ENCODE assay signal across 9 cellular contexts in the genomic region with DNA sequence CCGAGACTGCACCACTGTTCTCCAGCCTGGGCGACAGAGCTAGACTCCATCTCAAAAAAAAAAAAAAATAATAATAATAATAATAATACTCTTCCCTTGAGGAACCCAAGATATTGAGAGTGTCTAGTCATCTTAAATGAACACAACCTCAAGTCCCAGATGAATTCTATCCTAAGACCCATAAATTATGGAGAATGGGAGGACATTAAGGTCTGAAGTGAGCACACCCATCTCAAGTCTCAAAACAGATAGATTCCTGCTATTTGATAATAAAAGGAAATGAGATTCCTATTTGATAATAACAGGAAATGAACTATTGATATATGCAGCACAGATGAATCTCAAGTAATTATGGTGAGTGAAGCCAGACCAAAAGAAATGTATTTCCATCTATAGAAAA.
DNase-seq lines count a peak whose midpoint lies in the region; TF ChIP-seq lines count a peak whose summit lies in the region.
"Had no signal": no experiment of that assay in that cellular context is flagged by ENCODE, and none has a peak within 500 bp of the region (broad histone marks: within the 10 kb centered on the region; RNA-seq: fewer than 3 reads in every experiment).

No MANE protein-coding gene starts in this region.

- H3K4me3 ChIP-seq in BLaER1 treated with 17β-estradiol and CSF1 and Interleukin-3, amounts not matched to agents 10 nM and 100 nM = peak overlapping the region in 3 of 10 experiments; percentile 3 to 26 (median 6); a peak in 3 of 20 replicates
- H3K4me3 ChIP-seq in Loucy (ENCODE audit: low read length, poor library complexity, severe bottlenecking) (no peak overlapping the region), brain microvascular endothelial cell (ENCODE audit: low read depth, low read length) (no peak overlapping the region)

- peak overlapping the region in 10 of 11 experiments; percentile 0 to 83 (median 74); a peak in 13 of 22 replicates for H3K9ac ChIP-seq in BLaER1 treated with 17β-estradiol and CSF1 and Interleukin-3, amounts not matched to agents 10 nM and 100 nM
- H3K9ac ChIP-seq in Loucy (ENCODE audit: low read depth, low read length, poor library complexity, severe bottlenecking) = no peak overlapping the region

- H3K36me3 ChIP-seq in BLaER1 treated with 17β-estradiol and CSF1 and Interleukin-3, amounts not matched to agents 10 nM and 100 nM = peaks cover 0 to 36% (median 19%) of the 10 kb centered on the region in 11 experiments; a peak in 19 of 22 replicates
- H3K36me3 ChIP-seq in Loucy (ENCODE audit: insufficient read depth, low read length) = peaks cover 4% of the 10 kb centered on the region
- H3K36me3 ChIP-seq in brain microvascular endothelial cell (replicated peaks) = peaks cover 5% of the 10 kb centered on the region

- peaks cover 95% of the 10 kb centered on the region for H3K79me2 ChIP-seq in Loucy (ENCODE audit: insufficient read depth, low read length)

- peaks cover 36 to 98% (median 59%) of the 10 kb centered on the region in 11 experiments for H4K20me1 ChIP-seq in BLaER1 treated with 17β-estradiol and CSF1 and Interleukin-3, amounts not matched to agents 10 nM and 100 nM
- H4K20me1 ChIP-seq in Loucy (ENCODE audit: insufficient read depth, low read length, poor library complexity, severe bottlenecking) = peaks cover 54% of the 10 kb centered on the region

- H3K4me2 ChIP-seq in BLaER1 treated with 17β-estradiol and CSF1 and Interleukin-3, amounts not matched to agents 10 nM and 100 nM = peak overlapping the region; percentile 72 to 100 (median 96)
- H3K4me2 ChIP-seq in Loucy (ENCODE audit: low read depth, low read length, poor library complexity, severe bottlenecking) = peak overlapping the region; percentile 29

- no peaks in the 10 kb centered on the region for H3K9me2 ChIP-seq in Loucy (replicated peaks; ENCODE audit: low read depth, low read length)

- peaks cover 20% of the 10 kb centered on the region for H3K36me3 Mint-ChIP-seq in nephron (ENCODE audit: low read depth)

- in situ Hi-C loops in brain microvascular endothelial cell (cut with HindIII; ENCODE audit: low pct_ligation_motif_present, low sequenced_read_pairs) = no loop called here

- DNase-seq in brain microvascular endothelial cell (no peak), OCI-M1 (lab: John Stamatoyannopoulos, UW) (no peak), SIG-M5 (lab: John Stamatoyannopoulos, UW) (no peak)
- DNase-seq in activated CD4-positive, CD25-positive, alpha-beta regulatory T cell treated with anti-CD3 and anti-CD28 coated beads, Interleukin-2, amount 50 U/mL, for 72 hours = no peak
- DNase-seq in stimulated activated CD4-positive, alpha-beta T cell treated with anti-CD3 and anti-CD28 coated beads, Interleukin-2, amount 100 ng/mL, for 24 hours = no peak
- DNase-seq: NCI-H187 had no signal

- peaks cover 4 to 29% (median 24%) of the 10 kb centered on the region in 11 experiments; a peak in 19 of 22 replicates for H3K9me3 ChIP-seq in BLaER1 treated with 17β-estradiol and CSF1 and Interleukin-3, amounts not matched to agents 10 nM and 100 nM (replicated peaks in 1 of 11)
- H3K9me3 ChIP-seq in Loucy (ENCODE audit: insufficient read depth, low read depth, low read length) = no peaks in the 10 kb centered on the region

- H3K27ac Mint-ChIP-seq in nephron = peak overlapping the region; percentile 6 to 62 (median 45)

- H3K9me3 Mint-ChIP-seq in nephron = peaks cover 5% of the 10 kb centered on the region

- H3K27ac ChIP-seq in BLaER1 treated with 17β-estradiol and CSF1 and Interleukin-3, amounts not matched to agents 10 nM and 100 nM = peak overlapping the region; percentile 80 to 96 (median 85)
- H3K27ac ChIP-seq in brain microvascular endothelial cell = peak overlapping the region; percentile 89

- peaks cover 32% of the 10 kb centered on the region for H3K4me1 Mint-ChIP-seq in nephron

- H2AFZ ChIP-seq in Loucy (ENCODE audit: low read length) = no peak overlapping the region

- H3K4me3 Mint-ChIP-seq in nephron = no peak overlapping the region

- H3F3A ChIP-seq in Loucy (ENCODE audit: low read depth) = no peaks in the 10 kb centered on the region

- H3K4me1 ChIP-seq in BLaER1 treated with 17β-estradiol and CSF1 and Interleukin-3, amounts not matched to agents 10 nM and 100 nM = peaks cover 49 to 67% (median 56%) of the 10 kb centered on the region in 10 experiments
- peaks cover 13% of the 10 kb centered on the region for H3K4me1 ChIP-seq in Loucy (ENCODE audit: insufficient read depth, low read length, poor library complexity, severe bottlenecking)

- H3K27me3 ChIP-seq in BLaER1 treated with 17β-estradiol and CSF1 and Interleukin-3, amounts not matched to agents 10 nM and 100 nM = no peaks in the 10 kb centered on the region
- H3K27me3 ChIP-seq in Loucy (ENCODE audit: insufficient read depth, low read length, poor library complexity, severe bottlenecking) = no peaks in the 10 kb centered on the region
- no peaks in the 10 kb centered on the region for H3K27me3 ChIP-seq in brain microvascular endothelial cell (replicated peaks)

- TF ChIP-seq CTCF in Loucy (conservative IDR thresholded peaks at IDR 0.05; ENCODE audit: low read length) = no peak
- TF ChIP-seq CTCF in brain microvascular endothelial cell (IDR thresholded peaks at IDR 0.05; ENCODE audit: low read depth, low read length, missing control alignments) = no peak
- TF ChIP-seq CTCF in nephron (IDR thresholded peaks at IDR 0.05; ENCODE audit: unreplicated experiment in 3 of 3) = no peak

- H3K27me3 Mint-ChIP-seq in nephron (ENCODE audit: low read depth) = no peaks in the 10 kb centered on the region
